In genomic region chr2:36165132-36165531, GRCh38 we compare ENCODE assay signal across 18 cellular contexts.
A peak's percentile ranks its signal among the peaks of the same experiment; 100 is the strongest.
DNase-seq lines count a peak whose midpoint lies in the region; ATAC-seq and TF ChIP-seq lines count a peak whose summit lies in the region.
"Had no signal": no experiment of that assay in that cellular context is flagged by ENCODE, and none has a peak within 500 bp of the region (broad histone marks: within the 10 kb centered on the region; RNA-seq: fewer than 3 reads in every experiment).

No MANE protein-coding gene starts in this region.

- intact Hi-C loops in head of caudate nucleus (cut with DNase I) = no loop called here

- DNase-seq in kidney tubule cell (ENCODE audit: low spot score) = peak; percentile 41
- DNase-seq in GM13976 (ENCODE audit: low spot score) = no peak
- no peak for DNase-seq in stimulated activated CD4-positive, alpha-beta T cell treated with anti-CD3 and anti-CD28 coated beads, Interleukin-15, amount 100 ng/mL, for 24 hours
- DNase-seq in NAMALWA (ENCODE audit: low spot score) = no peak
- no peak for DNase-seq in head of caudate nucleus
- DNase-seq: activated CD4-positive, alpha-beta T cell treated with anti-CD3 and anti-CD28 coated beads, Interleukin-2, amount 50 U/mL, for 48 hours; activated naive CD4-positive, alpha-beta T cell treated with anti-CD3 and anti-CD28 coated beads, Interleukin-2, amount 10 ng/mL, durations not matched to agents 7 days and 5 days; effector memory CD8-positive, alpha-beta T cell; Karpas-422; NCI-H1417 treated with DMSO at 0.1 percent for 48 hours; Peyer's patch; stimulated activated CD4-positive, alpha-beta T cell treated with anti-CD3 and anti-CD28 coated beads, Interleukin-4, amount 100 ng/mL, for 4 hours; stimulated activated CD8-positive, alpha-beta memory T cell treated with anti-CD3 and anti-CD28 coated beads, Interleukin-4, amount 100 ng/mL, for 48 hours; substantia nigra had no signal

- ATAC-seq in GM18517 (IDR thresholded peaks at IDR 0.05; ENCODE audit: unreplicated experiment) (peak; percentile 66), GM21447 (IDR thresholded peaks at IDR 0.05; ENCODE audit: unreplicated experiment) (peak; percentile 76), HG03066 (IDR thresholded peaks at IDR 0.05; ENCODE audit: low read depth, unreplicated experiment) (peak; percentile 64)
- ATAC-seq: effector memory CD8-positive, alpha-beta T cell; natural killer cell treated with Interleukin-12 subunit alpha and Interleukin-12 subunit beta and Interleukin-15 and Interleukin-18, amount 100 ng/mL, for 72 hours had no signal

- TF ChIP-seq CTCF in GM13976 (IDR thresholded peaks at IDR 0.05; ENCODE audit: borderline replicate concordance, control extremely low read depth, extremely low read depth, insufficient read depth, missing control alignments) = no peak

- in situ Hi-C loops in GM13976 (cut with MboI; ENCODE audit: low sequenced_read_pairs, unreplicated experiment) = no loop called here
